Comparison of ENCODE assay signal across 14 cellular contexts in genomic region chr17:44979426-44980273, GRCh38. TPM values are rescaled to one million over a fixed set of nuclear protein-coding genes. Genes with fewer than 3 reads are reported as not detected.
A peak's percentile ranks its signal among the peaks of the same experiment; 100 is the strongest.
DNase-seq lines count a peak whose midpoint lies in the region; ATAC-seq and TF ChIP-seq lines count a peak whose summit lies in the region.
"Had no signal": no experiment of that assay in that cellular context is flagged by ENCODE, and none has a peak within 500 bp of the region (broad histone marks: within the 10 kb centered on the region; RNA-seq: fewer than 3 reads in every experiment).

No MANE protein-coding gene starts in this region.

- H3K9me3 ChIP-seq in RWPE2 (ENCODE audit: severe bottlenecking) (no peaks in the 10 kb centered on the region), sigmoid colon (no peaks in the 10 kb centered on the region)
- H3K9me3 ChIP-seq: tibial artery had no signal

- peaks cover 20% of the 10 kb centered on the region for H3K4me1 ChIP-seq in RWPE2 (ENCODE audit: insufficient read depth, poor library complexity, severe bottlenecking)
- peaks cover 0 to 62% (median 53%) of the 10 kb centered on the region in 4 donors for H3K4me1 ChIP-seq in sigmoid colon
- H3K4me1 ChIP-seq: tibial artery had no signal

- H3K4me3 ChIP-seq in RWPE2 (ENCODE audit: severe bottlenecking): no peak overlapping the region
- no peak overlapping the region for H3K4me3 ChIP-seq in sigmoid colon
- H3K4me3 ChIP-seq: tibial artery had no signal

- TF ChIP-seq POLR2A in sigmoid colon (IDR thresholded peaks at IDR 0.05): no peak

- peak; percentile 18 for DNase-seq in NCI-H1092 treated with DMSO at 0.1 percent for 48 hours (lab: John Stamatoyannopoulos, UW)
- no peak for DNase-seq in NCI-H1092 (lab: John Stamatoyannopoulos, UW)
- DNase-seq in RWPE2 (ENCODE audit: low spot score): no peak
- no peak for DNase-seq in left cardiac atrium
- peak; percentile 92 for DNase-seq in sigmoid colon
- no peak for DNase-seq in NCI-H187 (lab: John Stamatoyannopoulos, UW)
- no peak for DNase-seq in putamen (ENCODE audit: low spot score)
- DNase-seq: 8988T; activated CD8-positive, alpha-beta memory T cell treated with anti-CD3 and anti-CD28 coated beads, Interleukin-2, amount 50 U/mL, for 4 hours; Karpas-422; NCI-H526; tibial artery had no signal

- no peaks in the 10 kb centered on the region for H3K27me3 ChIP-seq in RWPE2 (ENCODE audit: insufficient read depth, poor library complexity, severe bottlenecking)
- H3K27me3 ChIP-seq in sigmoid colon: no peaks in the 10 kb centered on the region

- no peak for TF ChIP-seq CTCF in RWPE2 (IDR thresholded peaks at IDR 0.05; ENCODE audit: poor library complexity, severe bottlenecking)
- no peak for TF ChIP-seq CTCF in sigmoid colon (IDR thresholded peaks at IDR 0.05)

- no peak for ATAC-seq in RWPE2 (ENCODE audit: low read depth)
- peak; percentile 5 to 14 for ATAC-seq in left cardiac atrium
- ATAC-seq in HG03432 (IDR thresholded peaks at IDR 0.05; ENCODE audit: unreplicated experiment): no peak

- peak in 1 of 4 donors; percentile 57 for TF ChIP-seq EP300 in sigmoid colon (IDR thresholded peaks at IDR 0.05)

- H3K27ac ChIP-seq in RWPE2 (ENCODE audit: poor library complexity, severe bottlenecking): peak overlapping the region; percentile 84
- H3K27ac ChIP-seq in sigmoid colon: peak overlapping the region; percentile 72 to 82 (median 78)
- H3K27ac ChIP-seq: tibial artery had no signal

- intact Hi-C loops in left cardiac atrium (cut with DNase I) (no loop called here), sigmoid colon (cut with DNase I) (loop anchor here (2.0 kb wide), 1 partner anchor 39 kb away; no protein-coding TSS in a partner anchor)

- H3K36me3 ChIP-seq in RWPE2 (ENCODE audit: low read depth) (no peaks in the 10 kb centered on the region), sigmoid colon (no peaks in the 10 kb centered on the region)
- H3K36me3 ChIP-seq: tibial artery had no signal

- 37 to 52% methylated on average over 14 of the region's 14 CpGs for WGBS in sigmoid colon, 2 donors

RNA-seq across cellular contexts. Expression of gene C1QL1, which starts 11.5 kb away (rescaled TPM):
- total RNA-seq in left cardiac atrium (1 to 10 TPM in 1 of 2 donors, under 1 TPM in 1; 0.94 to 2.9 TPM), sigmoid colon (1 to 10 TPM in 2 of 4 donors, under 1 TPM in 2; 0.41 to 4.3 (median 1.3) TPM)
- polyA plus RNA-seq in sigmoid colon: 1 to 10 TPM in 2 of 3 donors, not detected in 1; 1.4 to 2.0 TPM
- total RNA-seq: mononuclear cell had no signal

RNA-seq across cellular contexts. Expression of gene KIF18B, which starts 32.1 kb away (rescaled TPM):
- total RNA-seq in left cardiac atrium (under 1 TPM; 0.16 to 0.85 TPM), sigmoid colon (1 to 10 TPM in 1 of 4 donors, under 1 TPM in 3; under 0.01 to 1.4 (median 0.30) TPM)
- 10 to 100 TPM in 1 of 3 donors, 1 to 10 TPM in 1, under 1 TPM in 1; 0.60 to 10.5 (median 1.4) TPM for polyA plus RNA-seq in sigmoid colon

Comparison
In these comparisons a context has a peak if more than half of its experiments do, and no peak if none do; other contexts are left out.
1. DNase-seq: peak in NCI-H1092 treated with DMSO at 0.1 percent for 48 hours (single experiment) and sigmoid colon (single experiment); none in NCI-H1092 (single experiment), RWPE2 (single experiment), left cardiac atrium (single experiment), NCI-H187 (0 of 2) and putamen (single experiment).
2. ATAC-seq: peak in left cardiac atrium (2 of 2); none in RWPE2 (single experiment) and HG03432 (single experiment).